ENCODE assay signal across 8 cellular contexts in genomic region chr6:12009180-12009748, GRCh38. TPM values are rescaled to one million over a fixed set of nuclear protein-coding genes. Genes with fewer than 3 reads are reported as not detected.
DNase-seq lines count a peak whose midpoint lies in the region; ATAC-seq and TF ChIP-seq lines count a peak whose summit lies in the region.

No MANE protein-coding gene starts in this region.

- TF ChIP-seq CTCF in AG04449 (IDR thresholded peaks at IDR 0.05; ENCODE audit: insufficient read depth, low read length, missing control alignments) (no peak), breast epithelium (IDR thresholded peaks at IDR 0.05) (no peak)

- H3K36me3 ChIP-seq in HUES6 (ENCODE audit: control insufficient read depth, insufficient read depth, low read length), result peaks cover 3% of the 10 kb centered on the region
- no peaks in the 10 kb centered on the region for H3K36me3 ChIP-seq in breast epithelium
- H3K36me3 ChIP-seq in mucosa of rectum (ENCODE audit: control insufficient read depth in 2 of 2, insufficient read depth in 2 of 2, low read length in 2 of 2), result no peaks in the 10 kb centered on the region

- H3K4me3 ChIP-seq in AG04449 (ENCODE audit: low read depth, low read length) (peak overlapping the region; percentile 66), HUES6 (ENCODE audit: low read depth, low read length) (peak overlapping the region; percentile 75), breast epithelium (peak overlapping the region; percentile 61 to 88 (median 79)), mucosa of rectum (ENCODE audit: low read length in 2 of 2) (peak overlapping the region; percentile 78 to 79)

- CTCF ChIA-PET in AG04449 (lab: Yijun Ruan, JAX), result interaction anchor here (1.1 to 3.5 kb wide), 6 partner anchors 17 to 424 kb away, joined by 3 to 17 read pairs (median 4); partner anchors contain the start of gene EDN1

- H3K27ac ChIP-seq in HUES6 (ENCODE audit: low read depth, low read length) (no peak overlapping the region), breast epithelium (peak overlapping the region; percentile 97 to 100), mucosa of rectum (ENCODE audit: low read depth in 2 of 2, low read length in 2 of 2) (peak overlapping the region; percentile 98 to 99)

- no peak for DNase-seq in AG04449 (ENCODE audit: low read depth, low spot score)
- DNase-seq in breast epithelium (ENCODE audit: low spot score in 2 of 2), result peak in 1 of 2 donors; percentile 23
- DNase-seq in germinal center (ENCODE audit: low spot score), result no peak
- DNase-seq in DMS79 (lab: John Stamatoyannopoulos, UW), result no peak

- no peaks in the 10 kb centered on the region; the same call in 1 of the 2 replicates for H3K27me3 ChIP-seq in HUES6 (ENCODE audit: control insufficient read depth, insufficient read depth, low read length)
- H3K27me3 ChIP-seq in breast epithelium, result no peaks in the 10 kb centered on the region
- H3K27me3 ChIP-seq in mucosa of rectum (ENCODE audit: control insufficient read depth in 2 of 2, insufficient read depth in 2 of 2, low read length in 2 of 2), result no peaks in the 10 kb centered on the region

- H3K9me3 ChIP-seq in HUES6 (ENCODE audit: control insufficient read depth, insufficient read depth, low read depth, low read length) (peaks cover under 1% of the 10 kb centered on the region; the same call in 1 of the 2 replicates), breast epithelium (no peaks in the 10 kb centered on the region), mucosa of rectum (ENCODE audit: control insufficient read depth in 2 of 2, low read length in 2 of 2) (no peaks in the 10 kb centered on the region)

- peak overlapping the region; percentile 82 for H3K9ac ChIP-seq in HUES6 (ENCODE audit: low read length)
- H3K9ac ChIP-seq in mucosa of rectum (ENCODE audit: low read depth in 1 of 2, low read length in 2 of 2), result peak overlapping the region; percentile 85 to 97

- peaks cover 28% of the 10 kb centered on the region for H3K4me1 ChIP-seq in HUES6 (ENCODE audit: control insufficient read depth, insufficient read depth, low read length)
- H3K4me1 ChIP-seq in breast epithelium, result peaks cover 0 to 4% of the 10 kb centered on the region in 2 donors
- peaks cover 20 to 28% of the 10 kb centered on the region in 2 donors for H3K4me1 ChIP-seq in mucosa of rectum (ENCODE audit: control insufficient read depth in 2 of 2, insufficient read depth in 2 of 2, low read length in 2 of 2)

- intact Hi-C loops in breast epithelium (cut with DNase I; ENCODE audit: low total_unique reads), result no loop called here

- TF ChIP-seq POLR2A in breast epithelium (IDR thresholded peaks at IDR 0.05), result no peak

- POLR2A ChIA-PET in AG04449 (lab: Yijun Ruan, JAX), result no interaction called here

- ATAC-seq in GM21423 (IDR thresholded peaks at IDR 0.05; ENCODE audit: unreplicated experiment) (no peak), GM21526 (IDR thresholded peaks at IDR 0.05; ENCODE audit: low FRiP score, unreplicated experiment) (no peak)

RNA-seq across cellular contexts. Expression of gene HIVEP1, which starts 2.8 kb away (rescaled TPM):
- total RNA-seq in breast epithelium, result 10 to 100 TPM; 24.8 to 41.3 (median 27.2) TPM
